Comparison of ENCODE assay signal across 8 cellular contexts in genomic region chr2:218217366-218218309, GRCh38. TPM values are rescaled to one million over a fixed set of nuclear protein-coding genes. Genes with fewer than 3 reads are reported as not detected.
DNase-seq lines count a peak whose midpoint lies in the region; ATAC-seq, FAIRE-seq and TF ChIP-seq lines count a peak whose summit lies in the region.

No MANE protein-coding gene starts in this region.

- H4K20me1 ChIP-seq in hepatocyte (ENCODE audit: insufficient read depth, poor library complexity, severe bottlenecking) = peaks cover 45% of the 10 kb centered on the region

- H3K4me3 ChIP-seq in A549 (peak overlapping the region; percentile 90), adrenal gland (peak overlapping the region; percentile 88 to 98 (median 95)), hepatocyte (peak overlapping the region; percentile 71), sigmoid colon (peak overlapping the region; percentile 67 to 99 (median 86))

- no peaks in the 10 kb centered on the region for H3K27me3 Mint-ChIP-seq in T-cell

- H3K9me3 ChIP-seq in A549 (no peaks in the 10 kb centered on the region), adrenal gland (replicated peaks in 1 of 3) (no peaks in the 10 kb centered on the region), hepatocyte (ENCODE audit: low read depth) (no peaks in the 10 kb centered on the region), sigmoid colon (no peaks in the 10 kb centered on the region)

- POLR2A ChIA-PET in A549 (lab: Yijun Ruan, JAX) = interaction anchor here (1.1 kb wide), 1 partner anchor 11 kb away, joined by 3 read pairs; no protein-coding TSS in a partner anchor
- POLR2A ChIA-PET in T-cell (lab: Charles Lee) = interaction anchor here in 1 of 2 donors (1.1 to 4.1 kb wide), 2 partner anchors 12 to 18 kb away, joined by 7 to 36 read pairs; no protein-coding TSS in a partner anchor

- H3K4me1 ChIP-seq in A549 (peaks cover 32% of the 10 kb centered on the region), adrenal gland (replicated peaks in 1 of 2) (peaks cover 21 to 52% of the 10 kb centered on the region in 2 donors), hepatocyte (ENCODE audit: insufficient read depth) (peaks cover 27% of the 10 kb centered on the region), sigmoid colon (peaks cover 0 to 55% (median 49%) of the 10 kb centered on the region in 4 donors)

- H3K4me2 ChIP-seq in A549 (peak overlapping the region; percentile 93), hepatocyte (peak overlapping the region; percentile 85)

- H3K4me3 Mint-ChIP-seq in T-cell = peak overlapping the region; percentile 90 to 100 (median 90)

- H2AFZ ChIP-seq in hepatocyte = peak overlapping the region; percentile 46

- H3K27ac Mint-ChIP-seq in T-cell = peak overlapping the region; percentile 94 to 98

- 2% methylated on average over 25 of the region's 47 CpGs for WGBS in A549 (ENCODE audit: missing lambda C conversion rate)
- 0 to 1% (median 1%) methylated on average over 22 to 47 of the region's 47 CpGs for WGBS in adrenal gland, 4 donors
- WGBS in hepatocyte (ENCODE audit: low lambda C conversion rate, missing lambda C conversion rate) = under 1% methylated on average over 40 of the region's 47 CpGs
- WGBS in sigmoid colon, 2 donors = 0 to 1% methylated on average over 47 of the region's 47 CpGs

- intact Hi-C loops in adrenal gland (cut with DNase I) = no loop called here
- intact Hi-C loops in sigmoid colon (cut with DNase I) = loop anchor here (2.0 kb wide), 1 partner anchor 41 kb away; no protein-coding TSS in a partner anchor

- H3K27ac ChIP-seq in A549 (peak overlapping the region; percentile 92 to 99), adrenal gland (peak overlapping the region; percentile 84 to 98 (median 92)), hepatocyte (peak overlapping the region; percentile 99), sigmoid colon (peak overlapping the region; percentile 91 to 97 (median 94))

- no peaks in the 10 kb centered on the region for H3K9me2 ChIP-seq in hepatocyte (replicated peaks; ENCODE audit: insufficient read depth)

- no peak for FAIRE-seq in A549 (lab: Jason Lieb, UNC)

- CTCF ChIA-PET in A549 (lab: Yijun Ruan, JAX) (no interaction called here), T-cell (lab: Charles Lee) (interaction anchor here (0.6 to 4.9 kb wide), 6 partner anchors 12 to 256 kb away, joined by 3 to 33 read pairs (median 6); partner anchors contain the start of genes AAMP (in 1 of the 2) and PNKD (in 1 of the 2))

- DNase-seq in A549 (ENCODE audit: low read depth in 1 of 2, low spot score in 1 of 2) (peak; percentile 45 to 48), T-cell (peak; percentile 27 to 66 (median 48)), adrenal gland (peak; percentile 45 to 61 (median 53)), hepatocyte (ENCODE audit: low spot score) (peak; percentile 76), sigmoid colon (peak; percentile 83), NCI-H1436 treated with DMSO at 0.1 percent for 48 hours (lab: John Stamatoyannopoulos, UW) (no peak)

- H3K79me2 ChIP-seq in hepatocyte = peaks cover 60% of the 10 kb centered on the region

- ATAC-seq in A549 (peak; percentile 75 to 82), GM18511 (IDR thresholded peaks at IDR 0.05; ENCODE audit: unreplicated experiment) (peak; percentile 53), HG03280 (IDR thresholded peaks at IDR 0.05; ENCODE audit: unreplicated experiment) (peak; percentile 34), T-cell (replicated peaks in 1 of 4) (peak; percentile 45 to 68 (median 60))

- H3K27me3 ChIP-seq in adrenal gland (no peaks in the 10 kb centered on the region), hepatocyte (no peaks in the 10 kb centered on the region), sigmoid colon (no peaks in the 10 kb centered on the region)

- no peak for TF ChIP-seq EP300 in A549 (IDR thresholded peaks at IDR 0.05)
- TF ChIP-seq EP300 in sigmoid colon (IDR thresholded peaks at IDR 0.05) = no peak

- TF ChIP-seq POLR2A in A549 (IDR thresholded peaks at IDR 0.05; ENCODE audit: low read length) = peak; percentile 19; the same call in 1 of the 2 replicates
- TF ChIP-seq POLR2A in adrenal gland (IDR thresholded peaks at IDR 0.05) = no peak
- no peak for TF ChIP-seq POLR2A in sigmoid colon (IDR thresholded peaks at IDR 0.05)

- peaks cover 49 to 55% (median 51%) of the 10 kb centered on the region in 3 donors for H3K4me1 Mint-ChIP-seq in T-cell

- no peaks in the 10 kb centered on the region for H3K36me3 ChIP-seq in adrenal gland (replicated peaks in 1 of 2)
- H3K36me3 ChIP-seq in hepatocyte (replicated peaks; ENCODE audit: insufficient read depth, low read depth) = no peaks in the 10 kb centered on the region
- no peaks in the 10 kb centered on the region for H3K36me3 ChIP-seq in sigmoid colon

- H3K36me3 Mint-ChIP-seq in T-cell = peaks cover 20% of the 10 kb centered on the region

- no peaks in the 10 kb centered on the region for H3K9me3 Mint-ChIP-seq in T-cell

- no peak for TF ChIP-seq RAD21 in A549 (conservative IDR thresholded peaks at IDR 0.05 in 1 of 2, IDR thresholded peaks at IDR 0.05 in 1 of 2)

- TF ChIP-seq CTCF in A549 (IDR thresholded peaks at IDR 0.05) (no peak), adrenal gland (IDR thresholded peaks at IDR 0.05) (no peak), hepatocyte (IDR thresholded peaks at IDR 0.05; ENCODE audit: poor library complexity) (no peak), sigmoid colon (IDR thresholded peaks at IDR 0.05) (no peak)

TF ChIP-seq in A549, 52 proteins besides CTCF, POLR2A, EP300 and RAD21 (continues in another document):
- TF ChIP-seq JUN (IDR thresholded peaks at IDR 0.05) = peak in 1 of 2 experiments; percentile 43; a peak in 1 of 5 replicates

RNA-seq across cellular contexts. Expression of gene ARPC2, which starts 0.6 kb away (rescaled TPM):
- 279 and 374 TPM in 2 replicates for polyA plus RNA-seq in A549 (2011; rRNA removed)
- polyA plus RNA-seq in A549 (2012; cell fraction: cytosol; rRNA removed) = 247 and 267 TPM in 2 replicates
- 108 and 114 TPM in 2 replicates for polyA plus RNA-seq in A549 (2012; cell fraction: nucleus; rRNA removed)
- polyA plus RNA-seq in A549 (2017; fragmentation: RNase III; extraction: RNeasy Plus Mini Kit Qiagen cat#74134 plus additional on column Dnase treatment) = 263 to 283 TPM (median 273 TPM) in 3 replicates
- polyA minus RNA-seq in A549 (2011; rRNA and poly(A)+ RNA removed) = 179 and 190 TPM in 2 replicates
- 100 to 1,000 TPM; 347 to 487 (median 390) TPM for total RNA-seq in T-cell
- 100 to 1,000 TPM; 122 to 254 (median 193) TPM for total RNA-seq in adrenal gland
- polyA plus RNA-seq in adrenal gland = 100 to 1,000 TPM in 2 of 3 donors, 10 to 100 TPM in 1; 93.5 to 284 (median 118) TPM
- total RNA-seq in hepatocyte = 310 and 312 TPM in 2 replicates
- 436 and 482 TPM in 2 replicates for polyA plus RNA-seq in hepatocyte
- 100 to 1,000 TPM; 235 to 267 (median 258) TPM for total RNA-seq in sigmoid colon
- 100 to 1,000 TPM; 366 to 517 (median 411) TPM for polyA plus RNA-seq in sigmoid colon

RNA-seq across cellular contexts. Expression of gene GPBAR1, which starts 43.2 kb away (rescaled TPM):
- polyA plus RNA-seq in A549 (2011; rRNA removed) (0.05 and 0.06 TPM in 2 replicates), A549 (2017; fragmentation: RNase III; extraction: RNeasy Plus Mini Kit Qiagen cat#74134 plus additional on column Dnase treatment) (0.12 to 0.16 TPM (median 0.13 TPM) in 3 replicates), adrenal gland (1 to 10 TPM in 2 of 3 donors, under 1 TPM in 1; 0.11 to 4.0 (median 2.1) TPM), hepatocyte (23.4 and 25.6 TPM in 2 replicates), sigmoid colon (1 to 10 TPM in 2 of 3 donors, under 1 TPM in 1; 0.60 to 2.5 (median 1.4) TPM)
- polyA plus RNA-seq in A549 (2012; cell fraction: cytosol; rRNA removed) = 0.05 and 0.09 TPM in 2 replicates
- polyA plus RNA-seq in A549 (2012; cell fraction: nucleus; rRNA removed) = 0.73 and 0.77 TPM in 2 replicates
- polyA minus RNA-seq in A549 (2011; rRNA and poly(A)+ RNA removed) = 0.19 and 0.54 TPM in 2 replicates
- total RNA-seq in T-cell (1 to 10 TPM in 4 of 5 donors, under 1 TPM in 1; 0.89 to 2.7 (median 1.2) TPM), adrenal gland (10 to 100 TPM in 1 of 8 donors, 1 to 10 TPM in 7; 2.6 to 15.3 (median 4.1) TPM), hepatocyte (6.1 and 10.9 TPM in 2 replicates), sigmoid colon (1 to 10 TPM; 3.1 to 7.1 (median 5.4) TPM)

RNA-seq across cellular contexts. Expression of gene CXCR1, which starts 50.9 kb away (rescaled TPM):
- not detected in 2 replicates for polyA plus RNA-seq in A549 (2011; rRNA removed)
- not detected in 2 replicates for polyA plus RNA-seq in A549 (2012; cell fraction: cytosol; rRNA removed)
- not detected in 2 replicates for polyA plus RNA-seq in A549 (2012; cell fraction: nucleus; rRNA removed)
- not detected in 3 replicates for polyA plus RNA-seq in A549 (2017; fragmentation: RNase III; extraction: RNeasy Plus Mini Kit Qiagen cat#74134 plus additional on column Dnase treatment)
- polyA minus RNA-seq in A549 (2011; rRNA and poly(A)+ RNA removed) = 0.08 TPM in 1 of 2 replicates, not detected in the other
- under 1 TPM in 4 of 5 donors, not detected in 1; 0.12 to 0.25 (median 0.18) TPM for total RNA-seq in T-cell
- under 1 TPM in 6 of 8 donors, not detected in 2; 0.07 to 0.68 (median 0.15) TPM for total RNA-seq in adrenal gland
- under 1 TPM; 0.07 to 0.24 (median 0.20) TPM for polyA plus RNA-seq in adrenal gland
- total RNA-seq in hepatocyte = not detected in 2 replicates
- polyA plus RNA-seq in hepatocyte = not detected in 2 replicates
- total RNA-seq in sigmoid colon = not detected
- 1 to 10 TPM in 1 of 3 donors, under 1 TPM in 2; 0.07 to 1.2 (median 0.46) TPM for polyA plus RNA-seq in sigmoid colon

RNA-seq across cellular contexts. Expression of gene AAMP, which starts 52.3 kb away (rescaled TPM):
- 71.3 and 82.0 TPM in 2 replicates for polyA plus RNA-seq in A549 (2011; rRNA removed)
- polyA plus RNA-seq in A549 (2012; cell fraction: cytosol; rRNA removed) = 178 and 187 TPM in 2 replicates
- polyA plus RNA-seq in A549 (2012; cell fraction: nucleus; rRNA removed) = 208 and 219 TPM in 2 replicates
- 165 to 173 TPM (median 168 TPM) in 3 replicates for polyA plus RNA-seq in A549 (2017; fragmentation: RNase III; extraction: RNeasy Plus Mini Kit Qiagen cat#74134 plus additional on column Dnase treatment)
- polyA minus RNA-seq in A549 (2011; rRNA and poly(A)+ RNA removed) = 53.9 and 65.4 TPM in 2 replicates
- 10 to 100 TPM; 46.2 to 71.3 (median 67.4) TPM for total RNA-seq in T-cell
- 100 to 1,000 TPM in 5 of 8 donors, 10 to 100 TPM in 3; 84.9 to 314 (median 110) TPM for total RNA-seq in adrenal gland
- 100 to 1,000 TPM in 1 of 3 donors, 10 to 100 TPM in 2; 54.8 to 129 (median 89.0) TPM for polyA plus RNA-seq in adrenal gland
- 104 and 140 TPM in 2 replicates for total RNA-seq in hepatocyte
- polyA plus RNA-seq in hepatocyte = 166 and 179 TPM in 2 replicates
- 100 to 1,000 TPM in 1 of 4 donors, 10 to 100 TPM in 3; 85.7 to 103 (median 90.0) TPM for total RNA-seq in sigmoid colon
- 100 to 1,000 TPM; 108 to 141 (median 138) TPM for polyA plus RNA-seq in sigmoid colon

RNA-seq across cellular contexts. Expression of gene PNKD, which starts 52.7 kb away (rescaled TPM):
- polyA plus RNA-seq in A549 (2011; rRNA removed) (46.2 and 52.6 TPM in 2 replicates), A549 (2017; fragmentation: RNase III; extraction: RNeasy Plus Mini Kit Qiagen cat#74134 plus additional on column Dnase treatment) (47.2 to 51.7 TPM (median 51.6 TPM) in 3 replicates), adrenal gland (100 to 1,000 TPM in 2 of 3 donors, 10 to 100 TPM in 1; 56.9 to 181 (median 139) TPM), hepatocyte (140 and 145 TPM in 2 replicates), sigmoid colon (100 to 1,000 TPM; 112 to 199 (median 190) TPM)
- 101 and 104 TPM in 2 replicates for polyA plus RNA-seq in A549 (2012; cell fraction: cytosol; rRNA removed)
- polyA plus RNA-seq in A549 (2012; cell fraction: nucleus; rRNA removed) = 71.2 and 85.9 TPM in 2 replicates
- 21.0 and 26.5 TPM in 2 replicates for polyA minus RNA-seq in A549 (2011; rRNA and poly(A)+ RNA removed)
- total RNA-seq in T-cell (10 to 100 TPM; 17.4 to 33.1 (median 30.6) TPM), adrenal gland (100 to 1,000 TPM in 3 of 8 donors, 10 to 100 TPM in 5; 48.8 to 118 (median 87.4) TPM), hepatocyte (48.7 and 56.3 TPM in 2 replicates), sigmoid colon (10 to 100 TPM; 46.8 to 95.1 (median 69.1) TPM)
